In the genomic region with DNA sequence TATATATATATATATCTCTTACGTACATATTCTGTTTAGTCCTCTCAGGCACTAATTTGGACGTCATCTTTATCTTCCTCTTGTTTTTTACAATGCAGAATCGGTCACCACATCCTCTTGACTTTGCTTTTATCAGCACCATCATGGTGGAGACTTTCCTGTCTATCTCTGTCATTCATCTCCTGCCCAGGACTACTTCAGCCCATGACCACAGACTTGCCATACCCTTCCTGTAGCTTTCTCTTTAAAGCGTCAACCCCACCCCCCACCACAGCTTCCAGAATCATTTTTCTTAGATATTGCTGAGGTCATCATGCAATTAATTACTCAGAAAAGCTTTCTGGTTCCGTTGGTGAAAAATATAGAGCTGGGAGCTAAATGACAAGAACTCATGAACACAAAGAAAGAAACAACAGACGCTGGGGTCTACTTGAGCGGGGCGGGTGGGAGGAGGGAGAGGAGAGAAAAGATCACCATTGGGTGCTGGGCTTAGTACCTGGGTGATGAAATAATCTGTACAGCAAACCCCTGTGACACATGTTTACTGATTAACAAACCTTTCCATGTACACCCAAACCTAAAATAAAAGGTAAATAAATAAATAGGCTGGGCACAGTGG, we compare ENCODE assay signal across 11 cellular contexts. TPM values are rescaled to one million over a fixed set of nuclear protein-coding genes. Genes with fewer than 3 reads are reported as not detected.
DNase-seq lines count a peak whose midpoint lies in the region; ATAC-seq and TF ChIP-seq lines count a peak whose summit lies in the region.
"Had no signal": no experiment of that assay in that cellular context is flagged by ENCODE, and none has a peak within 500 bp of the region (broad histone marks: within the 10 kb centered on the region; RNA-seq: fewer than 3 reads in every experiment).

No MANE protein-coding gene starts in this region.

- H2AFZ ChIP-seq in OCI-LY7 (ENCODE audit: low read length): no peak overlapping the region
- H2AFZ ChIP-seq: neural progenitor cell had no signal

- TF ChIP-seq CTCF in OCI-LY7 (conservative IDR thresholded peaks at IDR 0.05; ENCODE audit: low read length): no peak

- no peaks in the 10 kb centered on the region for H3K9me2 ChIP-seq in OCI-LY7 (ENCODE audit: insufficient read depth, low read length)

- H3K9me3 ChIP-seq in OCI-LY7 (ENCODE audit: low read length): no peaks in the 10 kb centered on the region

- H4K20me1 ChIP-seq in OCI-LY7 (ENCODE audit: insufficient read depth, low read length): no peaks in the 10 kb centered on the region

- no peaks in the 10 kb centered on the region for H3K27me3 Mint-ChIP-seq in activated T-cell treated with anti-CD3 and anti-CD28 coated beads, Interleukin-2, amount 50 U/mL, for 24 hours
- H3K27me3 Mint-ChIP-seq in stimulated activated naive CD8-positive, alpha-beta T cell treated with anti-CD3 and anti-CD28 coated beads, Interleukin-15, amount 100 ng/mL, for 72 hours: no peaks in the 10 kb centered on the region

- peaks cover 50% of the 10 kb centered on the region for H3K4me1 Mint-ChIP-seq in activated T-cell treated with anti-CD3 and anti-CD28 coated beads, Interleukin-2, amount 50 U/mL, for 24 hours (ENCODE audit: low read depth)
- peaks cover 18% of the 10 kb centered on the region for H3K4me1 Mint-ChIP-seq in stimulated activated naive CD8-positive, alpha-beta T cell treated with anti-CD3 and anti-CD28 coated beads, Interleukin-15, amount 100 ng/mL, for 72 hours
- H3K4me1 Mint-ChIP-seq: neural progenitor cell had no signal

- peak; percentile 55 to 60 for ATAC-seq in activated CD4-positive, CD25-positive, alpha-beta regulatory T cell treated with anti-CD3 and anti-CD28 coated beads, Interleukin-2, amount 50 U/mL, for 24 hours
- ATAC-seq in stimulated activated naive CD8-positive, alpha-beta T cell treated with anti-CD3 and anti-CD28 coated beads, Interleukin-15, amount 100 ng/mL, for 72 hours: peak; percentile 99

- CTCF ChIA-PET in OCI-LY7 (lab: Charles Lee; ENCODE audit: unreplicated experiment): no interaction called here

- H3K4me3 ChIP-seq in OCI-LY7 (ENCODE audit: low read depth, low read length, poor library complexity, severe bottlenecking): no peak overlapping the region
- H3K4me3 ChIP-seq: neural progenitor cell had no signal

- H3K36me3 ChIP-seq in OCI-LY7 (ENCODE audit: insufficient read depth, low read length): no peaks in the 10 kb centered on the region
- H3K36me3 ChIP-seq: neural progenitor cell had no signal

- H3K4me1 ChIP-seq in OCI-LY7 (ENCODE audit: insufficient read depth, low read length, poor library complexity, severe bottlenecking): no peaks in the 10 kb centered on the region
- H3K4me1 ChIP-seq: neural progenitor cell had no signal

- peak overlapping the region; percentile 82 for H3K27ac Mint-ChIP-seq in activated T-cell treated with anti-CD3 and anti-CD28 coated beads, Interleukin-2, amount 50 U/mL, for 24 hours
- H3K27ac Mint-ChIP-seq in stimulated activated naive CD8-positive, alpha-beta T cell treated with anti-CD3 and anti-CD28 coated beads, Interleukin-15, amount 100 ng/mL, for 72 hours: peak overlapping the region; percentile 51 to 97
- H3K27ac Mint-ChIP-seq: neural progenitor cell had no signal

- no peak overlapping the region for H3K27ac ChIP-seq in OCI-LY7 (ENCODE audit: low read depth, low read length, poor library complexity, severe bottlenecking)
- H3K27ac ChIP-seq: HL-60, neural progenitor cell had no signal

- peak overlapping the region; percentile 46 for H3K4me3 Mint-ChIP-seq in activated T-cell treated with anti-CD3 and anti-CD28 coated beads, Interleukin-2, amount 50 U/mL, for 24 hours
- peak overlapping the region; percentile 66 to 84 for H3K4me3 Mint-ChIP-seq in stimulated activated naive CD8-positive, alpha-beta T cell treated with anti-CD3 and anti-CD28 coated beads, Interleukin-15, amount 100 ng/mL, for 72 hours
- H3K4me3 Mint-ChIP-seq: neural progenitor cell had no signal

- DNase-seq in activated CD4-positive, CD25-positive, alpha-beta regulatory T cell treated with anti-CD3 and anti-CD28 coated beads, Interleukin-2, amount 50 U/mL, for 72 hours: no peak
- peak; percentile 39 for DNase-seq in activated T-cell treated with anti-CD3 and anti-CD28 coated beads, Interleukin-2, amount 50 U/mL, for 24 hours
- DNase-seq in mucosa of gallbladder (ENCODE audit: low spot score) (peak; percentile 20), glomerular visceral epithelial cell (ENCODE audit: extremely low spot score) (no peak), OCI-LY7 (ENCODE audit: low spot score) (no peak), G401 (ENCODE audit: low spot score) (no peak)
- peak; percentile 4 to 64 for DNase-seq in stimulated activated naive CD8-positive, alpha-beta T cell treated with anti-CD3 and anti-CD28 coated beads, Interleukin-15, amount 100 ng/mL, for 72 hours
- DNase-seq: NCI-H187 had no signal

- no TSS peak for BruUV-seq in OCI-LY7 (replicated peaks; lab: Mats Ljungman, UMichigan)

- intact Hi-C loops in OCI-LY7 (cut with micrococcal nuclease; ENCODE audit: unreplicated experiment): no loop called here

- no peak overlapping the region for H3K4me2 ChIP-seq in OCI-LY7 (ENCODE audit: low read length)
- H3K4me2 ChIP-seq: neural progenitor cell had no signal

- in situ Hi-C loops in G401 (cut with HindIII; ENCODE audit: low sequenced_read_pairs): no loop called here

- POLR2A ChIA-PET in OCI-LY7 (lab: Charles Lee): interaction anchor here (0.6 kb wide), 1 partner anchor 351 kb away, joined by 4 read pairs; no protein-coding TSS in a partner anchor

- peaks cover 4% of the 10 kb centered on the region for H3K36me3 Mint-ChIP-seq in activated T-cell treated with anti-CD3 and anti-CD28 coated beads, Interleukin-2, amount 50 U/mL, for 24 hours (ENCODE audit: low read depth)
- H3K36me3 Mint-ChIP-seq: neural progenitor cell had no signal

- peaks cover 10% of the 10 kb centered on the region for H3K9me3 Mint-ChIP-seq in activated T-cell treated with anti-CD3 and anti-CD28 coated beads, Interleukin-2, amount 50 U/mL, for 24 hours
- peaks cover 5 to 8% of the 10 kb centered on the region in 2 donors for H3K9me3 Mint-ChIP-seq in stimulated activated naive CD8-positive, alpha-beta T cell treated with anti-CD3 and anti-CD28 coated beads, Interleukin-15, amount 100 ng/mL, for 72 hours

- H3K79me2 ChIP-seq in OCI-LY7 (ENCODE audit: insufficient read depth, low read depth, low read length): no peaks in the 10 kb centered on the region

RNA-seq across cellular contexts. Expression of a gene that starts 30.5 kb away (rescaled TPM):
- total RNA-seq in mucosa of gallbladder: 15.2 TPM
- 9.9 and 14.6 TPM in 2 replicates for total RNA-seq in OCI-LY7 (2014; rRNA removed; shearing (Covaris generic))
- 23.6 and 26.7 TPM in 2 replicates for total RNA-seq in OCI-LY7 (2022)
- total RNA-seq in G401 (2014; rRNA removed; shearing (Covaris generic)): 9.7 and 25.0 TPM in 2 replicates

Comparison
In these comparisons a context has a peak if more than half of its experiments do, and no peak if none do; other contexts are left out.
1. DNase-seq: peak in activated T-cell treated with anti-CD3 and anti-CD28 coated beads, Interleukin-2, amount 50 U/mL, for 24 hours (single experiment), mucosa of gallbladder (single experiment) and stimulated activated naive CD8-positive, alpha-beta T cell treated with anti-CD3 and anti-CD28 coated beads, Interleukin-15, amount 100 ng/mL, for 72 hours (2 of 2); none in activated CD4-positive, CD25-positive, alpha-beta regulatory T cell treated with anti-CD3 and anti-CD28 coated beads, Interleukin-2, amount 50 U/mL, for 72 hours (single experiment), glomerular visceral epithelial cell (single experiment), OCI-LY7 (single experiment) and G401 (single experiment).